In genomic region chr18:48896875-48897511, GRCh38 we compare ENCODE assay signal across 8 cellular contexts. TPM values are rescaled to one million over a fixed set of nuclear protein-coding genes. Genes with fewer than 3 reads are reported as not detected.
A peak's percentile ranks its signal among the peaks of the same experiment; 100 is the strongest.
DNase-seq lines count a peak whose midpoint lies in the region; ATAC-seq, FAIRE-seq and TF ChIP-seq lines count a peak whose summit lies in the region.

No MANE protein-coding gene starts in this region.

- H3K36me3 Mint-ChIP-seq in naive thymus-derived CD4-positive, alpha-beta T cell = peaks cover 0 to 9% (median 0%) of the 10 kb centered on the region in 5 donors

- no peak overlapping the region for H3K4me3 ChIP-seq in GM23248
- no peak overlapping the region for H3K4me3 ChIP-seq in PC-3 (ENCODE audit: low read length)
- no peak overlapping the region for H3K4me3 ChIP-seq in H1 (ENCODE audit: extremely low read depth in 1 of 4, insufficient read depth in 2 of 4, low read depth in 3 of 4, low read length in 4 of 4)
- H3K4me3 ChIP-seq in naive thymus-derived CD4-positive, alpha-beta T cell (ENCODE audit: low read length) = no peak overlapping the region

- peaks cover 0 to 8% (median 0%) of the 10 kb centered on the region in 11 donors for H3K9me3 Mint-ChIP-seq in naive thymus-derived CD4-positive, alpha-beta T cell

- H3K4me1 Mint-ChIP-seq in naive thymus-derived CD4-positive, alpha-beta T cell = peaks cover 4 to 23% (median 19%) of the 10 kb centered on the region in 7 donors

- H3K4me3 Mint-ChIP-seq in naive thymus-derived CD4-positive, alpha-beta T cell = no peak overlapping the region

- no peak overlapping the region for H3K56ac ChIP-seq in H1 (replicated peaks; ENCODE audit: insufficient read length, low read depth, low read length)

- POLR2A ChIA-PET in PC-3 (lab: Charles Lee; ENCODE audit: unreplicated experiment) (no interaction called here), H1 (lab: Charles Lee; ENCODE audit: partially characterized antibody) (interaction anchor here (0.6 to 2.0 kb wide), 2 partner anchors 44 to 218 kb away, joined by 3 to 4 read pairs; no protein-coding TSS in a partner anchor)
- POLR2A ChIA-PET in naive thymus-derived CD4-positive, alpha-beta T cell (lab: Charles Lee) = no interaction called here

- H4K8ac ChIP-seq in H1 (ENCODE audit: extremely low read depth, insufficient read depth, low read length) = peak overlapping the region; percentile 22; the same call in 1 of the 2 replicates

- DNase-seq in ELR (ENCODE audit: low read depth) (peak; percentile 83), GM23248 (peak; percentile 63), PC-3 (peak; percentile 24), H1 (ENCODE audit: low read depth in 1 of 2, low spot score in 2 of 2) (peak in 1 of 2 experiments; percentile 70), superior temporal gyrus (ENCODE audit: extremely low spot score) (no peak), HT-29 (ENCODE audit: low spot score) (no peak)
- DNase-seq in naive thymus-derived CD4-positive, alpha-beta T cell = peak in 2 of 9 donors; percentile 32 to 34

- H3K4me2 ChIP-seq in GM23248 (ENCODE audit: unreplicated experiment) = no peak overlapping the region
- no peak overlapping the region for H3K4me2 ChIP-seq in PC-3 (ENCODE audit: low read length)
- H3K4me2 ChIP-seq in H1 (ENCODE audit: insufficient read depth in 1 of 2, low read depth in 2 of 2, low read length in 2 of 2) = no peak overlapping the region

- no peak for TF ChIP-seq CTCF in PC-3 (conservative IDR thresholded peaks at IDR 0.05; ENCODE audit: low read depth, low read length)
- TF ChIP-seq CTCF in H1 (IDR thresholded peaks at IDR 0.05; ENCODE audit: control extremely low read depth in 1 of 3, insufficient read depth in 1 of 3, low read depth in 1 of 3, low read length in 3 of 3) = peak in 2 of 3 experiments; percentile 78 to 95; a peak in 3 of 4 replicates

- no peak overlapping the region for H2BK5ac ChIP-seq in H1 (ENCODE audit: low read depth, low read length)

- no peak overlapping the region for H3K4ac ChIP-seq in H1 (replicated peaks; ENCODE audit: insufficient read length, low read depth, low read length)

- BruUV-seq in PC-3 (replicated peaks; lab: Mats Ljungman, UMichigan) = no TSS peak

- peak; percentile 75 to 86 for TF ChIP-seq RAD21 in H1 (IDR thresholded peaks at IDR 0.05 in 1 of 2, conservative IDR thresholded peaks at IDR 0.05 in 1 of 2; ENCODE audit: low read depth in 2 of 2, low read length in 2 of 2)

- no peak for TF ChIP-seq POLR2A in H1 (IDR thresholded peaks at IDR 0.05; ENCODE audit: control extremely low read depth in 1 of 2, low read depth in 2 of 2, low read length in 2 of 2)

- no peak for TF ChIP-seq EP300 in H1 (IDR thresholded peaks at IDR 0.05; ENCODE audit: borderline replicate concordance in 1 of 2, low read depth in 2 of 2, low read length in 2 of 2)

- H2BK12ac ChIP-seq in H1 (ENCODE audit: low read depth, low read length) = peak overlapping the region; percentile 84; the same call in 1 of the 2 replicates

- H2BK15ac ChIP-seq in H1 (ENCODE audit: low read length) = peak overlapping the region; percentile 95; the same call in 1 of the 2 replicates

- H3K9me2 ChIP-seq in GM23248 (ENCODE audit: insufficient read depth) (no peaks in the 10 kb centered on the region), PC-3 (replicated peaks; ENCODE audit: low read length) (no peaks in the 10 kb centered on the region)

- in situ Hi-C loops in GM23248 (cut with MboI) = no loop called here

- H2AFZ ChIP-seq in GM23248 (peak overlapping the region; percentile 25; the same call in 1 of the 2 replicates), PC-3 (ENCODE audit: low read length) (no peak overlapping the region), H1 (ENCODE audit: low read length) (peak overlapping the region; percentile 60; the same call in 1 of the 2 replicates)

- H2AK5ac ChIP-seq in H1 (ENCODE audit: low read depth, low read length) = no peak overlapping the region

- no peak for FAIRE-seq in H1 (lab: Jason Lieb, UNC)

- H3K27ac ChIP-seq in GM23248 (peak overlapping the region; percentile 12; the same call in 1 of the 2 replicates), PC-3 (ENCODE audit: low read length) (no peak overlapping the region), H1 (ENCODE audit: low read depth, low read length) (no peak overlapping the region)
- H3K27ac ChIP-seq in naive thymus-derived CD4-positive, alpha-beta T cell (ENCODE audit: low read depth, low read length) = no peak overlapping the region

- 0 out of 2 replicates have a peak overlapping the region, but pooled peaks have one; percentile 83 for H2BK20ac ChIP-seq in H1 (ENCODE audit: low read length)

- peak overlapping the region; percentile 17 for H4K91ac ChIP-seq in H1 (replicated peaks; ENCODE audit: insufficient read length, low read length)

- CTCF ChIA-PET in PC-3 (lab: Charles Lee) (no interaction called here), H1 (lab: Charles Lee; ENCODE audit: partially characterized antibody) (interaction anchor here (0.6 to 2.7 kb wide), 27 partner anchors 10 to 379 kb away, joined by 3 to 16 read pairs (median 4); no protein-coding TSS in a partner anchor)
- CTCF ChIA-PET in naive thymus-derived CD4-positive, alpha-beta T cell (lab: Charles Lee) = no interaction called here

- no peaks in the 10 kb centered on the region for H3K79me1 ChIP-seq in H1 (ENCODE audit: low read depth, low read length)

- peaks cover 7% of the 10 kb centered on the region; the same call in 1 of the 2 replicates for H3K23me2 ChIP-seq in H1 (ENCODE audit: low read depth, low read length)

- peaks cover 17% of the 10 kb centered on the region for H3K4me1 ChIP-seq in GM23248 (ENCODE audit: insufficient read depth)
- peaks cover 6% of the 10 kb centered on the region for H3K4me1 ChIP-seq in PC-3 (ENCODE audit: insufficient read depth, low read length)
- peaks cover 0 to 5% (median 1%) of the 10 kb centered on the region in 4 experiments; a peak in 2 of 7 replicates for H3K4me1 ChIP-seq in H1 (replicated peaks in 1 of 4; ENCODE audit: control insufficient read depth in 3 of 4, insufficient read depth in 4 of 4, low read length in 3 of 4)
- no peaks in the 10 kb centered on the region for H3K4me1 ChIP-seq in naive thymus-derived CD4-positive, alpha-beta T cell (ENCODE audit: control insufficient read depth in 2 of 2, insufficient read depth in 2 of 2, low read length in 2 of 2)

- H3K9me3 ChIP-seq in GM23248 (ENCODE audit: low read depth) (no peaks in the 10 kb centered on the region), PC-3 (ENCODE audit: low read length) (no peaks in the 10 kb centered on the region), H1 (ENCODE audit: insufficient read depth in 2 of 2, low read depth in 1 of 2, low read length in 1 of 2) (no peaks in the 10 kb centered on the region)
- no peaks in the 10 kb centered on the region for H3K9me3 ChIP-seq in naive thymus-derived CD4-positive, alpha-beta T cell (ENCODE audit: control insufficient read depth in 2 of 3, low read length in 3 of 3)

- H4K20me1 ChIP-seq in GM23248 (ENCODE audit: insufficient read depth) (no peaks in the 10 kb centered on the region), PC-3 (ENCODE audit: low read length) (no peaks in the 10 kb centered on the region), H1 (replicated peaks in 1 of 2; ENCODE audit: control insufficient read depth in 1 of 2, insufficient read depth in 2 of 2, low read length in 2 of 2) (no peaks in the 10 kb centered on the region)

- no peak overlapping the region for H2BK120ac ChIP-seq in H1 (replicated peaks; ENCODE audit: low read depth, low read length)

- no peaks in the 10 kb centered on the region for H3K27me3 ChIP-seq in GM23248 (replicated peaks; ENCODE audit: insufficient read depth)
- H3K27me3 ChIP-seq in PC-3 (ENCODE audit: low read length) = no peaks in the 10 kb centered on the region
- no peaks in the 10 kb centered on the region for H3K27me3 ChIP-seq in H1 (replicated peaks in 1 of 4; ENCODE audit: control insufficient read depth in 3 of 4, extremely low read depth in 1 of 4, insufficient read depth in 3 of 4, low read length in 3 of 4)
- H3K27me3 ChIP-seq in naive thymus-derived CD4-positive, alpha-beta T cell (ENCODE audit: control insufficient read depth in 2 of 2, insufficient read depth in 2 of 2, low read length in 2 of 2) = no peaks in the 10 kb centered on the region

- 90 to 93% methylated on average over 8 to 9 of the region's 9 CpGs for WGBS in GM23248 (ENCODE audit: low coverage in 1 of 2, low lambda C conversion rate in 2 of 2, missing lambda C conversion rate in 2 of 2), 2 experiments
- 86% methylated on average over 9 of the region's 9 CpGs; no CpG with 5 or more reads in 1 of the 2 experiments for WGBS in H1 (ENCODE audit: extremely low coverage in 1 of 2, insufficient coverage in 1 of 2, insufficient read length in 1 of 2, insufficient replicate concordance in 2 of 2, low coverage in 1 of 2, low lambda C conversion rate in 2 of 2, missing lambda C conversion rate in 1 of 2), 2 experiments

- H3K9ac ChIP-seq in GM23248 = 0 out of 2 replicates have a peak overlapping the region, but pooled peaks have one; percentile 19
- H3K9ac ChIP-seq in PC-3 (ENCODE audit: low read length) = no peak overlapping the region
- no peak overlapping the region for H3K9ac ChIP-seq in H1 (replicated peaks in 1 of 4; ENCODE audit: extremely low read depth in 1 of 4, low read depth in 3 of 4, low read length in 3 of 4)

- intact Hi-C loops in PC-3 (cut with micrococcal nuclease) = no loop called here
- intact Hi-C loops in naive thymus-derived CD4-positive, alpha-beta T cell (cut with micrococcal nuclease) = no loop called here

- no peak overlapping the region for H4K5ac ChIP-seq in H1 (ENCODE audit: insufficient read length, low read depth, low read length)

- H3K79me2 ChIP-seq in GM23248 (ENCODE audit: insufficient read depth) (no peaks in the 10 kb centered on the region), PC-3 (ENCODE audit: low read length) (no peaks in the 10 kb centered on the region), H1 (ENCODE audit: control insufficient read depth in 1 of 2, insufficient read depth in 2 of 2, low read length in 2 of 2) (no peaks in the 10 kb centered on the region)

- peak overlapping the region in 1 of 9 donors; percentile 69 for H3K27ac Mint-ChIP-seq in naive thymus-derived CD4-positive, alpha-beta T cell

- no peak overlapping the region for H3K23ac ChIP-seq in H1 (ENCODE audit: insufficient read length)

- H3F3A ChIP-seq in GM23248 (ENCODE audit: insufficient read depth) (peaks cover 18% of the 10 kb centered on the region), PC-3 (ENCODE audit: low read length, unreplicated experiment) (no peaks in the 10 kb centered on the region)

- no peak overlapping the region for H3K14ac ChIP-seq in H1 (ENCODE audit: insufficient read length)

- H3K27me3 Mint-ChIP-seq in naive thymus-derived CD4-positive, alpha-beta T cell = no peaks in the 10 kb centered on the region

- 0 out of 2 replicates have a peak overlapping the region, but pooled peaks have one; percentile 16 for H3K18ac ChIP-seq in H1 (ENCODE audit: extremely low read depth, low read length)

- ATAC-seq in PC-3 (peak; percentile 40), GM19324 (IDR thresholded peaks at IDR 0.05; ENCODE audit: low FRiP score, unreplicated experiment) (no peak)
- peak; percentile 94 for ATAC-seq in naive thymus-derived CD4-positive, alpha-beta T cell

- H3K36me3 ChIP-seq in GM23248 (ENCODE audit: low read depth) (no peaks in the 10 kb centered on the region), PC-3 (ENCODE audit: low read depth, low read length) (no peaks in the 10 kb centered on the region), H1 (ENCODE audit: control insufficient read depth in 2 of 4, insufficient read depth in 4 of 4, low read length in 3 of 4) (no peaks in the 10 kb centered on the region)
- H3K36me3 ChIP-seq in naive thymus-derived CD4-positive, alpha-beta T cell (ENCODE audit: control insufficient read depth in 2 of 3, insufficient read depth in 3 of 3, low read length in 3 of 3) = no peaks in the 10 kb centered on the region

RNA-seq across cellular contexts. Expression of gene SMAD7, which starts 53.8 kb away (rescaled TPM):
- total RNA-seq in GM23248 (2014; rRNA removed; shearing (Covaris generic)) = 43.6 and 51.7 TPM in 2 replicates
- 6.8 and 8.4 TPM in 2 replicates for polyA plus RNA-seq in GM23248 (2016; fragmentation: Nextera tagmentation; extraction: Ambion mirVana)
- 7.9 and 9.4 TPM in 2 replicates for total RNA-seq in PC-3 (2014; rRNA removed)
- 13.8 and 15.5 TPM in 2 replicates for total RNA-seq in H1 (2021; fragmentation: NEBNext Ultra II Directional; extraction: Animal tissue kit (Norgen Biotek cat#: 25700))
- 6.5 and 6.6 TPM in 2 replicates for polyA plus RNA-seq in H1 (2011; rRNA removed)
- 6.1 TPM for polyA plus RNA-seq in H1 (2011; cell fraction: cytosol; rRNA removed)
- polyA plus RNA-seq in H1 (2011; cell fraction: nucleus; rRNA removed) = 9.4 TPM
- polyA plus RNA-seq in H1 (2012, experiment 1 of 2) = 3.7 to 4.5 TPM (median 4.3 TPM) in 4 replicates
- polyA plus RNA-seq in H1 (2012, experiment 2 of 2) = 4.8 TPM
- 12.4 TPM for polyA plus RNA-seq in H1 (2013, experiment 1 of 2)
- polyA plus RNA-seq in H1 (2013, experiment 2 of 2) = 12.0 TPM
- polyA minus RNA-seq in H1 (2011; rRNA and poly(A)+ RNA removed) = 10.3 and 13.5 TPM in 2 replicates
- polyA minus RNA-seq in H1 (2011; cell fraction: cytosol; rRNA and poly(A)+ RNA removed) = 9.7 TPM
- polyA minus RNA-seq in H1 (2011; cell fraction: nucleus; rRNA and poly(A)+ RNA removed) = 9.4 TPM
- 10 to 100 TPM; 21.2 to 79.4 (median 30.1) TPM for total RNA-seq in naive thymus-derived CD4-positive, alpha-beta T cell
- 1 to 10 TPM; 5.3 to 6.5 TPM for polyA plus RNA-seq in naive thymus-derived CD4-positive, alpha-beta T cell
- 70.8 and 72.3 TPM in 2 replicates for total RNA-seq in HT-29 (2014; rRNA removed; shearing (Covaris generic))

Comparison
In these comparisons a context has a peak if more than half of its experiments do, and no peak if none do; other contexts are left out.
1. DNase-seq: peak in ELR (single experiment), GM23248 (single experiment) and PC-3 (single experiment); none in superior temporal gyrus (single experiment) and HT-29 (single experiment).